Comparison of ENCODE assay signal across 19 cellular contexts in genomic region chr17:46013127-46013501, GRCh38. TPM values are rescaled to one million over a fixed set of nuclear protein-coding genes. Genes with fewer than 3 reads are reported as not detected.
DNase-seq lines count a peak whose midpoint lies in the region; ATAC-seq, FAIRE-seq and TF ChIP-seq lines count a peak whose summit lies in the region.
"Had no signal": no experiment of that assay in that cellular context is flagged by ENCODE, and none has a peak within 500 bp of the region (broad histone marks: within the 10 kb centered on the region; RNA-seq: fewer than 3 reads in every experiment).

No MANE protein-coding gene starts in this region.

- H3K56ac ChIP-seq in H9 (ENCODE audit: insufficient read length, low read depth, low read length), result no peak overlapping the region

- no peak overlapping the region for H2BK120ac ChIP-seq in H9 (ENCODE audit: low read depth, low read length, poor library complexity, severe bottlenecking)

- H3K23ac ChIP-seq in H9 (ENCODE audit: insufficient read length, low read depth, low read length), result no peak overlapping the region

- H3K27me3 ChIP-seq in H9 (ENCODE audit: insufficient read depth, low read length) (no peaks in the 10 kb centered on the region), HepG2 (ENCODE audit: control insufficient read depth in 1 of 2, insufficient read depth in 2 of 2, low read length in 2 of 2) (no peaks in the 10 kb centered on the region; a peak in 2 of 5 replicates), vagina (no peaks in the 10 kb centered on the region)

- H2AK5ac ChIP-seq in H9 (ENCODE audit: insufficient read length, low read length), result no peak overlapping the region

- CTCF ChIA-PET in HepG2 (lab: Yijun Ruan, JAX; ENCODE audit: low intra/inter-chr PET ratio, low total read pairs), result no interaction called here

- H3K4me3 ChIP-seq in HepG2 (replicated peaks in 1 of 3; ENCODE audit: insufficient read depth in 1 of 3, low read depth in 2 of 3, low read length in 3 of 3) (peak overlapping the region in 2 of 3 experiments; percentile 6 to 46; a peak in 2 of 6 replicates), vagina (no peak overlapping the region)
- H3K4me3 ChIP-seq: K562, SK-N-MC had no signal

- H3K4ac ChIP-seq in H9 (ENCODE audit: low read depth, low read length), result no peak overlapping the region

- H3K14ac ChIP-seq in H9 (ENCODE audit: insufficient read depth, low read length), result 0 out of 2 replicates have a peak overlapping the region, but pooled peaks have one; percentile 25

- peaks cover 2% of the 10 kb centered on the region for H3K27me3 Mint-ChIP-seq in H9 (ENCODE audit: low read depth)
- H3K27me3 Mint-ChIP-seq in activated T-helper 17 cell treated with anti-CD3 and anti-CD28 coated beads, Interleukin-2, amount 50 U/mL, for 72 hours, result no peaks in the 10 kb centered on the region
- H3K27me3 Mint-ChIP-seq in stimulated activated memory B cell treated with anti-CD40 and anti-IgM and Interleukin-4, amounts not matched to agents 10 μg/mL and 1 μg/mL and 100 μg/mL, for 72 hours, result no peaks in the 10 kb centered on the region
- H3K27me3 Mint-ChIP-seq: CD4-positive, CD25-positive, alpha-beta regulatory T cell had no signal

- H4K20me1 ChIP-seq in H9 (ENCODE audit: control insufficient read depth, insufficient read depth, insufficient read length) (no peaks in the 10 kb centered on the region), HepG2 (ENCODE audit: insufficient read depth, low read length) (no peaks in the 10 kb centered on the region)

- intact Hi-C loops in HepG2 (cut with micrococcal nuclease; ENCODE audit: unreplicated experiment) (loop anchor here (1.0 kb wide), 1 partner anchor 9 kb away; no protein-coding TSS in a partner anchor), vagina (cut with DNase I) (no loop called here)

- H2AFZ ChIP-seq in H9 (ENCODE audit: low read length) (no peak overlapping the region), HepG2 (ENCODE audit: low read length) (no peak overlapping the region)

- no peaks in the 10 kb centered on the region for H3K23me2 ChIP-seq in H9 (ENCODE audit: insufficient read length, low read depth, low read length, poor library complexity, severe bottlenecking)

- H3K79me2 ChIP-seq in H9 (ENCODE audit: insufficient read depth, low read length) (no peaks in the 10 kb centered on the region), HepG2 (ENCODE audit: insufficient read depth, low read length) (no peaks in the 10 kb centered on the region)

- H3T11ph ChIP-seq in H9 (ENCODE audit: low read length), result no peak overlapping the region

- no peak overlapping the region for H2BK20ac ChIP-seq in H9 (ENCODE audit: low read depth, low read length, poor library complexity, severe bottlenecking)

- no peak for DNase-seq in H9
- DNase-seq in HepG2 (ENCODE audit: low spot score), result peak; percentile 33
- DNase-seq in Kasumi-1 (lab: John Stamatoyannopoulos, UW), result no peak
- no peak for DNase-seq in vagina (ENCODE audit: extremely low spot score in 2 of 2)
- no peak for DNase-seq in hippocampal formation (lab: John Stamatoyannopoulos, UW)
- DNase-seq: CD4-positive, CD25-positive, alpha-beta regulatory T cell; H7; NCI-H1436; NCI-H187 treated with DMSO at 0.1 percent for 48 hours; NCI-H2107; NCI-H748 treated with DMSO at 0.1 percent for 48 hours; SHP77 treated with DMSO at 0.1 percent for 48 hours had no signal

- H4K91ac ChIP-seq in H9 (ENCODE audit: insufficient read length, low read depth, low read length), result no peak overlapping the region

- BruUV-seq in HepG2 (replicated peaks; lab: Mats Ljungman, UMichigan), result no TSS peak

- in situ Hi-C loops in HepG2 (cut with HindIII; ENCODE audit: extremely low pct_ligation_motif_present, low pct_unique_long_range_greater_than_20kb), result loop anchor here (25.0 kb wide), 1 partner anchor 824 kb away; no protein-coding TSS in a partner anchor

- H3K36me3 ChIP-seq in HepG2 (replicated peaks in 1 of 2; ENCODE audit: control insufficient read depth in 1 of 2, insufficient read depth in 2 of 2, low read length in 2 of 2) (no peaks in the 10 kb centered on the region), vagina (no peaks in the 10 kb centered on the region)

- no peak for TF ChIP-seq RAD21 in HepG2 (CRISPR knock-in tag; IDR thresholded peaks at IDR 0.05)

- H3K4me1 Mint-ChIP-seq in H9, result 0 out of 4 replicates have a peak, but pooled peaks cover 0 to 6% of the 10 kb centered on the region in 2 experiments
- no peaks in the 10 kb centered on the region for H3K4me1 Mint-ChIP-seq in activated T-helper 17 cell treated with anti-CD3 and anti-CD28 coated beads, Interleukin-2, amount 50 U/mL, for 72 hours
- no peaks in the 10 kb centered on the region for H3K4me1 Mint-ChIP-seq in stimulated activated memory B cell treated with anti-CD40 and anti-IgM and Interleukin-4, amounts not matched to agents 10 μg/mL and 1 μg/mL and 100 μg/mL, for 72 hours

- no peak overlapping the region for H4K5ac ChIP-seq in H9 (ENCODE audit: insufficient read length, low read depth, low read length)

- WGBS in H9 (ENCODE audit: extremely low coverage, insufficient read length, low lambda C conversion rate), result no CpG with 5 or more reads among the region's 7 CpGs
- WGBS in HepG2 (ENCODE audit: low lambda C conversion rate), result 0% methylated on average over 3 of the region's 7 CpGs

- ATAC-seq in activated T-helper 17 cell treated with anti-CD3 and anti-CD28 coated beads, Interleukin-2, amount 50 U/mL, for 72 hours (replicated peaks), result no peak
- ATAC-seq in HepG2, result peak; percentile 60
- ATAC-seq in stimulated activated memory B cell treated with anti-CD40 and anti-IgM and Interleukin-4, amounts not matched to agents 10 μg/mL and 1 μg/mL and 100 μg/mL, for 72 hours, result no peak
- ATAC-seq: K562 had no signal

- TF ChIP-seq POLR2A in HepG2 (IDR thresholded peaks at IDR 0.05; ENCODE audit: insufficient read depth in 1 of 2, low read depth in 2 of 2, low read length in 2 of 2) (no peak), vagina (IDR thresholded peaks at IDR 0.05) (no peak)

- TF ChIP-seq CTCF in H9 (conservative IDR thresholded peaks at IDR 0.05), result no peak
- TF ChIP-seq CTCF in HepG2 (CRISPR knock-in tag; IDR thresholded peaks at IDR 0.05), result no peak
- no peak for TF ChIP-seq CTCF in vagina (IDR thresholded peaks at IDR 0.05)

- no peak overlapping the region for H2BK12ac ChIP-seq in H9 (ENCODE audit: insufficient read length, low read depth, low read length)

- no peak overlapping the region for H3K4me2 ChIP-seq in H9 (ENCODE audit: insufficient read depth, insufficient read length, low read length)
- H3K4me2 ChIP-seq in HepG2 (ENCODE audit: low read depth, low read length), result peak overlapping the region; percentile 74

- H3K9me3 ChIP-seq in H9 (ENCODE audit: control insufficient read depth, low read depth, low read length), result no peaks in the 10 kb centered on the region
- H3K9me3 ChIP-seq in HepG2 (ENCODE audit: low read length), result no peaks in the 10 kb centered on the region
- H3K9me3 ChIP-seq in vagina, result no peaks in the 10 kb centered on the region

- H3K4me1 ChIP-seq in H9 (ENCODE audit: insufficient read depth, low read length), result no peaks in the 10 kb centered on the region
- peaks cover 52% of the 10 kb centered on the region for H3K4me1 ChIP-seq in HepG2 (ENCODE audit: insufficient read depth, low read length)
- peaks cover 12% of the 10 kb centered on the region for H3K4me1 ChIP-seq in vagina

- H2BK15ac ChIP-seq in H9 (ENCODE audit: low read depth, low read length), result no peak overlapping the region

- H3K27ac ChIP-seq in H9 (ENCODE audit: insufficient read length, low read depth, low read length) (no peak overlapping the region), HepG2 (ENCODE audit: extremely low read length, insufficient read depth, low read length) (peak overlapping the region; percentile 39), vagina (no peak overlapping the region)
- H3K27ac ChIP-seq: RWPE1, SK-N-MC had no signal

- H3K9me3 Mint-ChIP-seq in H9, result no peaks in the 10 kb centered on the region
- H3K9me3 Mint-ChIP-seq in activated T-helper 17 cell treated with anti-CD3 and anti-CD28 coated beads, Interleukin-2, amount 50 U/mL, for 72 hours, result no peaks in the 10 kb centered on the region
- H3K9me3 Mint-ChIP-seq in stimulated activated memory B cell treated with anti-CD40 and anti-IgM and Interleukin-4, amounts not matched to agents 10 μg/mL and 1 μg/mL and 100 μg/mL, for 72 hours, result no peaks in the 10 kb centered on the region
- H3K9me3 Mint-ChIP-seq: CD4-positive, CD25-positive, alpha-beta regulatory T cell had no signal

- H3K36me3 Mint-ChIP-seq in H9 (ENCODE audit: insufficient read depth in 1 of 3, low read depth in 3 of 3), result no peaks in the 10 kb centered on the region; a peak in 1 of 7 replicates
- H3K36me3 Mint-ChIP-seq in activated T-helper 17 cell treated with anti-CD3 and anti-CD28 coated beads, Interleukin-2, amount 50 U/mL, for 72 hours (ENCODE audit: low read depth), result no peaks in the 10 kb centered on the region
- H3K36me3 Mint-ChIP-seq in stimulated activated memory B cell treated with anti-CD40 and anti-IgM and Interleukin-4, amounts not matched to agents 10 μg/mL and 1 μg/mL and 100 μg/mL, for 72 hours, result no peaks in the 10 kb centered on the region
- H3K36me3 Mint-ChIP-seq: CD4-positive, CD25-positive, alpha-beta regulatory T cell had no signal

- H3K4me3 Mint-ChIP-seq in H9, result no peak overlapping the region
- no peak overlapping the region for H3K4me3 Mint-ChIP-seq in activated T-helper 17 cell treated with anti-CD3 and anti-CD28 coated beads, Interleukin-2, amount 50 U/mL, for 72 hours
- no peak overlapping the region for H3K4me3 Mint-ChIP-seq in stimulated activated memory B cell treated with anti-CD40 and anti-IgM and Interleukin-4, amounts not matched to agents 10 μg/mL and 1 μg/mL and 100 μg/mL, for 72 hours
- H3K4me3 Mint-ChIP-seq: CD4-positive, CD25-positive, alpha-beta regulatory T cell had no signal

- peak in 1 of 2 experiments; percentile 40; a peak in 1 of 4 replicates for TF ChIP-seq EP300 in HepG2 (IDR thresholded peaks at IDR 0.05; ENCODE audit: low read depth in 2 of 2, low read length in 2 of 2)
- no peak for TF ChIP-seq EP300 in HepG2 (CRISPR knock-in tag; IDR thresholded peaks at IDR 0.05; ENCODE audit: borderline replicate concordance)

- FAIRE-seq in HepG2 (lab: Jason Lieb, UNC), result no peak
- FAIRE-seq: K562 had no signal

- H3K18ac ChIP-seq in H9 (ENCODE audit: insufficient read length, low read depth, low read length), result no peak overlapping the region

- no peak overlapping the region for H3K27ac Mint-ChIP-seq in H9
- H3K27ac Mint-ChIP-seq in activated T-helper 17 cell treated with anti-CD3 and anti-CD28 coated beads, Interleukin-2, amount 50 U/mL, for 72 hours, result peak overlapping the region; percentile 43
- H3K27ac Mint-ChIP-seq in stimulated activated memory B cell treated with anti-CD40 and anti-IgM and Interleukin-4, amounts not matched to agents 10 μg/mL and 1 μg/mL and 100 μg/mL, for 72 hours, result peak overlapping the region; percentile 66
- H3K27ac Mint-ChIP-seq: CD4-positive, CD25-positive, alpha-beta regulatory T cell had no signal

- POLR2A ChIA-PET in HepG2 (lab: Yijun Ruan, JAX), result interaction anchor here (0.9 to 2.3 kb wide), 3 partner anchors 9 to 180 kb away, joined by 3 to 15 read pairs (median 5); partner anchors contain the start of gene KANSL1

- no peaks in the 10 kb centered on the region for H3K79me1 ChIP-seq in H9 (ENCODE audit: insufficient read depth, low read depth, low read length, poor library complexity, severe bottlenecking)

- no peak overlapping the region for H2BK5ac ChIP-seq in H9 (ENCODE audit: insufficient read length, low read length)

- H3K9ac ChIP-seq in H9 (ENCODE audit: extremely low read depth, insufficient read length, low read length) (no peak overlapping the region), HepG2 (ENCODE audit: insufficient read depth, low read depth, low read length) (peak overlapping the region; percentile 27; the same call in 1 of the 2 replicates)

- H4K8ac ChIP-seq in H9 (replicated peaks; ENCODE audit: insufficient read length, low read depth, low read length), result no peak overlapping the region

RNA-seq across cellular contexts. Expression of gene STH, which starts 14.1 kb away (rescaled TPM):
- total RNA-seq in H9 (2021) (not detected in 2 replicates), HepG2 (2016; rRNA removed; fragmentation: Illumina TruSeq; extraction: Trizol) (not detected in 2 replicates), vagina (not detected)
- total RNA-seq in activated T-helper 17 cell treated with anti-CD3 and anti-CD28 coated beads, Interleukin-2, amount 50 U/mL, for 72 hours, result not detected
- not detected in 2 replicates for total RNA-seq in HepG2 (2016; cell fraction: cytosol; rRNA removed; fragmentation: Illumina TruSeq; extraction: Trizol; ENCODE audit: low read depth)
- total RNA-seq in HepG2 (2016; cell fraction: insoluble cytoplasmic fraction; rRNA removed; fragmentation: Illumina TruSeq; extraction: Trizol), result not detected in 2 replicates
- total RNA-seq in HepG2 (2016; cell fraction: membrane; rRNA removed; fragmentation: Illumina TruSeq; extraction: Trizol), result not detected in 2 replicates
- not detected in 2 replicates for total RNA-seq in HepG2 (2016; cell fraction: nucleus; rRNA removed; fragmentation: Illumina TruSeq; extraction: Trizol)
- polyA plus RNA-seq in HepG2 (2011; rRNA removed), result 0.37 TPM in 1 of 2 replicates, not detected in the other
- not detected in 2 replicates for polyA plus RNA-seq in HepG2 (2011; cell fraction: cytosol; rRNA removed)
- not detected in 2 replicates for polyA plus RNA-seq in HepG2 (2011; cell fraction: nucleus; rRNA removed)
- not detected in 2 replicates for polyA plus RNA-seq in HepG2 (2012)
- polyA plus RNA-seq in HepG2 (2016; cell fraction: cytosol; fragmentation: Illumina TruSeq; extraction: Trizol; ENCODE audit: low read depth), result not detected in 2 replicates
- not detected in 2 replicates for polyA plus RNA-seq in HepG2 (2016; cell fraction: insoluble cytoplasmic fraction; fragmentation: Illumina TruSeq; extraction: Trizol; ENCODE audit: low read depth)
- not detected in 2 replicates for polyA plus RNA-seq in HepG2 (2016; cell fraction: membrane; fragmentation: Illumina TruSeq; extraction: Trizol; ENCODE audit: low read depth)
- not detected in 2 replicates for polyA plus RNA-seq in HepG2 (2016; cell fraction: nucleus; fragmentation: Illumina TruSeq; extraction: Trizol; ENCODE audit: insufficient read depth, low read depth)
- 0.78 TPM in 1 of 2 replicates, not detected in the other for polyA minus RNA-seq in HepG2 (2011; rRNA and poly(A)+ RNA removed; ENCODE audit: low replicate concordance)
- not detected in 2 replicates for polyA minus RNA-seq in HepG2 (2011; cell fraction: cytosol; rRNA and poly(A)+ RNA removed)
- not detected in 2 replicates for polyA minus RNA-seq in HepG2 (2011; cell fraction: nucleus; rRNA and poly(A)+ RNA removed)
- total RNA-seq: CD4-positive, CD25-positive, alpha-beta regulatory T cell; H7; K562; NCI-H460 had no signal
- polyA plus RNA-seq: BJ; CD4-positive, CD25-positive, alpha-beta regulatory T cell; K562 had no signal

Comparison
In these comparisons a context has a peak if more than half of its experiments do, and no peak if none do; other contexts are left out.
1. H3K27ac Mint-ChIP-seq: peak in activated T-helper 17 cell treated with anti-CD3 and anti-CD28 coated beads, Interleukin-2, amount 50 U/mL, for 72 hours (single experiment) and stimulated activated memory B cell treated with anti-CD40 and anti-IgM and Interleukin-4, amounts not matched to agents 10 μg/mL and 1 μg/mL and 100 μg/mL, for 72 hours (single experiment); none in H9 (0 of 3).
2. H3K4me3 ChIP-seq: peak in HepG2 (2 of 3); none in vagina (0 of 2).